In the genomic region with DNA sequence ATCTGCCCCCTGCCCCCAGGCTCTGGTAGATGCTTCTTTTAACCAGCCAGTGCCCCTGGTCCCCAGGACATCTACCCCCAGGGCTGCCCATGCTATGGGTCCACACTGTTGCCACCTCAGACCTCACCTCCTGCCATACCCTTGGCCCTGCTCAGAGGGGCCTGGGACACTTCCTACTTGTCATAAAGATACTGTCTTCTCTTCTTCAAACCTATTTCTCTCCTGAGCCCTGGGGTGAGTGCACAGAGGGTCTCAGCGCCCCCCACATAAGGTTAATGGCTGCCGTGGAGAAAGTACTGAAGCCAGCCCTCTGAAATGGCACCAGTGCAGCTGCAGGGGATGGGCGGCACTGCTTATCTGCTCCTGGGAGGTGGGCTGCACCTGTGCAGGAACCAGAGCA, we compare ENCODE assay signal across 28 cellular contexts.
"Had no signal": no experiment of that assay in that cellular context is flagged by ENCODE, and none has a peak within 500 bp of the region (broad histone marks: within the 10 kb centered on the region; RNA-seq: fewer than 3 reads in every experiment).

No MANE protein-coding gene starts in this region.

- H3K4me3 ChIP-seq: ascending aorta, breast epithelium, dorsolateral prefrontal cortex, esophagus muscularis mucosa, gastrocnemius medialis had no signal

- FAIRE-seq: colon had no signal

- DNase-seq: activated CD4-positive, alpha-beta memory T cell treated with anti-CD3 and anti-CD28 coated beads, Interleukin-2, amount 10 ng/mL, durations not matched to agents 7 days and 5 days; activated CD4-positive, alpha-beta T cell treated with anti-CD3 and anti-CD28 coated beads for 36 hours; activated CD4-positive, alpha-beta T cell treated with anti-CD3 and anti-CD28 coated beads, Interleukin-2, amount 10 ng/mL, durations not matched to agents 7 days and 5 days; activated CD4-positive, alpha-beta T cell treated with anti-CD3 and anti-CD28 coated beads, Interleukin-2, amount 50 U/mL, for 4 hours; activated CD4-positive, CD25-positive, alpha-beta regulatory T cell; activated CD4-positive, CD25-positive, alpha-beta regulatory T cell treated with anti-CD3 and anti-CD28 coated beads, Interleukin-2, amount 50 U/mL, for 72 hours; activated effector memory CD4-positive, alpha-beta T cell treated with anti-CD3 and anti-CD28 coated beads, Interleukin-2, amount 50 U/mL, for 16 hours; activated naive CD4-positive, alpha-beta T cell treated with anti-CD3 and anti-CD28 coated beads for 36 hours; activated naive CD8-positive, alpha-beta T cell treated with anti-CD3 and anti-CD28 coated beads, Interleukin-2, amount 10 ng/mL, durations not matched to agents 7 days and 5 days; activated T-cell treated with anti-CD3 and anti-CD28 coated beads, Interleukin-2, amount 50 U/mL, for 1 hour; activated T-cell treated with anti-CD3 and anti-CD28 coated beads, Interleukin-2, amount 50 U/mL, for 48 hours; dorsolateral prefrontal cortex; effector CD4-positive, alpha-beta T cell; effector memory CD8-positive, alpha-beta T cell; erythroblast; foreskin keratinocyte; gastrocnemius medialis; glutamatergic neuron; T-helper 2 cell had no signal

- H3K36me3 ChIP-seq: ascending aorta, breast epithelium, esophagus muscularis mucosa, gastrocnemius medialis had no signal

- H3K4me3 Mint-ChIP-seq: activated CD4-positive, alpha-beta memory T cell treated with anti-CD3 and anti-CD28 coated beads, Interleukin-2, amount 10 ng/mL, durations not matched to agents 7 days and 5 days; activated CD4-positive, alpha-beta T cell treated with anti-CD3 and anti-CD28 coated beads for 36 hours; activated CD4-positive, alpha-beta T cell treated with anti-CD3 and anti-CD28 coated beads, Interleukin-2, amount 10 ng/mL, durations not matched to agents 7 days and 5 days; activated naive CD4-positive, alpha-beta T cell treated with anti-CD3 and anti-CD28 coated beads for 36 hours; activated naive CD8-positive, alpha-beta T cell treated with anti-CD3 and anti-CD28 coated beads, Interleukin-2, amount 10 ng/mL, durations not matched to agents 7 days and 5 days; activated T-helper 1 cell treated with anti-CD3 and anti-CD28 coated beads, Interleukin-12 subunit alpha, Interleukin-12 subunit beta, Interleukin-2, Interleukin-4 antibody, amounts not matched to agents 30 ng/mL and 10 ng/mL and 1 ng/mL, durations not matched to agents 14 hours and 24 hours and 36 hours; brain; central memory CD8-positive, alpha-beta T cell; effector memory CD8-positive, alpha-beta T cell had no signal

- H3K36me3 Mint-ChIP-seq: activated naive CD4-positive, alpha-beta T cell treated with anti-CD3 and anti-CD28 coated beads, Interleukin-2, amount 50 U/mL, for 72 hours; brain had no signal

- H3K9me3 Mint-ChIP-seq: activated CD4-positive, alpha-beta memory T cell treated with anti-CD3 and anti-CD28 coated beads, Interleukin-2, amount 10 ng/mL, durations not matched to agents 7 days and 5 days; activated CD4-positive, alpha-beta T cell treated with anti-CD3 and anti-CD28 coated beads, Interleukin-2, amount 10 ng/mL, durations not matched to agents 7 days and 5 days; activated naive CD4-positive, alpha-beta T cell treated with anti-CD3 and anti-CD28 coated beads for 36 hours; activated naive CD4-positive, alpha-beta T cell treated with anti-CD3 and anti-CD28 coated beads, Interleukin-2, amount 50 U/mL, for 72 hours; activated naive CD8-positive, alpha-beta T cell treated with anti-CD3 and anti-CD28 coated beads, Interleukin-2, amount 10 ng/mL, durations not matched to agents 7 days and 5 days; activated T-helper 1 cell treated with anti-CD3 and anti-CD28 coated beads, Interleukin-12 subunit alpha, Interleukin-12 subunit beta, Interleukin-2, Interleukin-4 antibody, amounts not matched to agents 30 ng/mL and 10 ng/mL and 1 ng/mL, durations not matched to agents 14 hours and 24 hours and 36 hours; activated T-helper 2 cell treated with anti-CD3 and anti-CD28 coated beads, Interferon-gamma antibody, Interleukin-2, Interleukin-4, amounts not matched to agents 10 μg/mL and 5 μg/mL and 100 μg/mL, durations not matched to agents 14 hours and 24 hours and 36 hours; central memory CD8-positive, alpha-beta T cell; effector memory CD8-positive, alpha-beta T cell had no signal

- H3K27ac Mint-ChIP-seq: activated CD4-positive, alpha-beta memory T cell treated with anti-CD3 and anti-CD28 coated beads, Interleukin-2, amount 10 ng/mL, durations not matched to agents 7 days and 5 days; activated CD4-positive, alpha-beta T cell treated with anti-CD3 and anti-CD28 coated beads for 36 hours; activated naive CD4-positive, alpha-beta T cell treated with anti-CD3 and anti-CD28 coated beads for 36 hours; activated naive CD4-positive, alpha-beta T cell treated with anti-CD3 and anti-CD28 coated beads, Interleukin-2, amount 50 U/mL, for 72 hours; activated naive CD8-positive, alpha-beta T cell treated with anti-CD3 and anti-CD28 coated beads, Interleukin-2, amount 10 ng/mL, durations not matched to agents 7 days and 5 days; activated T-helper 1 cell treated with anti-CD3 and anti-CD28 coated beads, Interleukin-12 subunit alpha, Interleukin-12 subunit beta, Interleukin-2, Interleukin-4 antibody, amounts not matched to agents 30 ng/mL and 10 ng/mL and 1 ng/mL, durations not matched to agents 14 hours and 24 hours and 36 hours; activated T-helper 2 cell treated with anti-CD3 and anti-CD28 coated beads, Interferon-gamma antibody, Interleukin-2, Interleukin-4, amounts not matched to agents 10 μg/mL and 5 μg/mL and 100 μg/mL, durations not matched to agents 14 hours and 24 hours and 36 hours; brain; effector memory CD8-positive, alpha-beta T cell had no signal

- H3K27me3 Mint-ChIP-seq: activated CD4-positive, alpha-beta T cell treated with anti-CD3 and anti-CD28 coated beads for 36 hours; brain; central memory CD8-positive, alpha-beta T cell had no signal

- H3K9me3 ChIP-seq: ascending aorta, breast epithelium, esophagus muscularis mucosa, gastrocnemius medialis had no signal

- H3K27ac ChIP-seq: ascending aorta, breast epithelium, dorsolateral prefrontal cortex, esophagus muscularis mucosa, foreskin keratinocyte, gastrocnemius medialis had no signal

- ATAC-seq: activated CD4-positive, alpha-beta T cell treated with anti-CD3 and anti-CD28 coated beads for 36 hours; activated naive CD4-positive, alpha-beta T cell treated with anti-CD3 and anti-CD28 coated beads, Interleukin-2, amount 50 U/mL, for 72 hours; effector memory CD8-positive, alpha-beta T cell; foreskin keratinocyte; gastrocnemius medialis had no signal

- H3K27me3 ChIP-seq: ascending aorta, breast epithelium, dorsolateral prefrontal cortex, esophagus muscularis mucosa, gastrocnemius medialis had no signal
